ENCODE assay signal across 8 cellular contexts in the genomic region with DNA sequence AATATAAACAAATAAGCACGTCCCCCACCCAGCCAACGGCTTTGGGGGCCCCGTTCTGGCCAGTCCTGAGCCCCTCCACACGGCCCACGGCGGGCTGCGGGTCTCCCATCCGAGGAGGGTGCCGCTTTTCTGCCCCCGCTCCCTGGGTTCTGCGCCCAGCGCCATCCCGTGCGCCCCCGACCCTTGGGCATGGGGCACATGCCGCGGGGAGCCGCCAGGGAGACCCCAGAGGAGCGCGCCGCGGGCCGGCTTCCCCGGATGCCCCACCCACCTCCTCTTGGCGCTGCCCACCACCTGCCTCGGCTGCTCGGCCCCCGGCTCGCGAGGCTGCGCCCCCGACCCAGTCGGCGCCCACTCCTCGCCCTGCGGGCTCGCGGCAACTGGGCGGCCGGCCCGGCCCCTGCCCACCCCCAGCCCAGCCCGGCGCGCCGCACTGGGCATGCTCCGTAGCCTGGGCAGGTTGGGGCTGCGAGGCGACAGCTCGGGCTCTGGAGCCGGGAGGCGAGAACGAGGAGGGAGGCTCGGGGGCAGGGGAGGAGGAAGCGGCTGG. TPM values are rescaled to one million over a fixed set of nuclear protein-coding genes. Genes with fewer than 3 reads are reported as not detected.
DNase-seq lines count a peak whose midpoint lies in the region; ATAC-seq lines count a peak whose summit lies in the region.

No MANE protein-coding gene starts in this region.

- no peak overlapping the region for H3K4me3 Mint-ChIP-seq in immature natural killer cell

- H3K4me1 ChIP-seq in ES-I3 (ENCODE audit: insufficient read depth, low read length) = peaks cover 22% of the 10 kb centered on the region
- H3K4me1 ChIP-seq in mucosa of stomach (ENCODE audit: control insufficient read depth, insufficient read depth, low read length) = peaks cover 22% of the 10 kb centered on the region

- peak overlapping the region; percentile 44 for H3K4me3 ChIP-seq in mucosa of stomach (ENCODE audit: low read length)

- H3K36me3 ChIP-seq in ES-I3 (ENCODE audit: insufficient read depth, low read length) = no peaks in the 10 kb centered on the region
- H3K36me3 ChIP-seq in mucosa of stomach (ENCODE audit: control insufficient read depth, insufficient read depth, low read length) = no peaks in the 10 kb centered on the region

- no peaks in the 10 kb centered on the region for H3K27me3 ChIP-seq in mucosa of stomach (ENCODE audit: control insufficient read depth, insufficient read depth, low read length)

- H3K9me3 ChIP-seq in ES-I3 (ENCODE audit: control insufficient read depth, insufficient read depth, low read length) (no peaks in the 10 kb centered on the region), mucosa of stomach (ENCODE audit: control insufficient read depth, low read length) (no peaks in the 10 kb centered on the region)

- ATAC-seq in HG03460 (IDR thresholded peaks at IDR 0.05; ENCODE audit: unreplicated experiment) (no peak), GM18861 (IDR thresholded peaks at IDR 0.05; ENCODE audit: unreplicated experiment) (no peak)

- no peak overlapping the region for H3K27ac Mint-ChIP-seq in immature natural killer cell

- peaks cover 2 to 9% of the 10 kb centered on the region in 2 donors for H3K4me1 Mint-ChIP-seq in immature natural killer cell

- H3K9ac ChIP-seq in ES-I3 (ENCODE audit: low read depth, low read length) = peak overlapping the region; percentile 59
- peak overlapping the region; percentile 75 for H3K9ac ChIP-seq in mucosa of stomach (ENCODE audit: low read length)

- peak overlapping the region; percentile 20 for H3K27ac ChIP-seq in epithelial cell of prostate

- peaks cover 0 to 4% (median 3%) of the 10 kb centered on the region in 3 donors for H3K27me3 Mint-ChIP-seq in immature natural killer cell (ENCODE audit: low read depth in 3 of 3)

- peaks cover 0 to 9% (median 2%) of the 10 kb centered on the region in 6 donors for H3K9me3 Mint-ChIP-seq in immature natural killer cell

- peak; percentile 45 to 90 for DNase-seq in NCI-H526 (lab: John Stamatoyannopoulos, UW)
- no peak for DNase-seq in epithelial cell of prostate (ENCODE audit: low read depth, low spot score)
- DNase-seq in immature natural killer cell = no peak
- no peak for DNase-seq in GM19238 (ENCODE audit: insufficient read length, low spot score)

- H3K36me3 Mint-ChIP-seq in immature natural killer cell = peaks cover 0 to 4% (median 0%) of the 10 kb centered on the region in 3 donors

RNA-seq across cellular contexts. Expression of a gene that starts 0.6 kb away (rescaled TPM):
- not detected for polyA plus RNA-seq in immature natural killer cell

Comparison
In these comparisons a context has a peak if more than half of its experiments do, and no peak if none do; other contexts are left out.
1. DNase-seq: peak in NCI-H526 (2 of 2); none in epithelial cell of prostate (single experiment), immature natural killer cell (0 of 3) and GM19238 (single experiment).